9 cellular contexts compared by ENCODE assay signal in genomic region chr22:38310518-38311330, GRCh38. TPM values are rescaled to one million over a fixed set of nuclear protein-coding genes. Genes with fewer than 3 reads are reported as not detected.
A peak's percentile ranks its signal among the peaks of the same experiment; 100 is the strongest.
DNase-seq lines count a peak whose midpoint lies in the region; FAIRE-seq and TF ChIP-seq lines count a peak whose summit lies in the region.
"Had no signal": no experiment of that assay in that cellular context is flagged by ENCODE, and none has a peak within 500 bp of the region (broad histone marks: within the 10 kb centered on the region; RNA-seq: fewer than 3 reads in every experiment).

No MANE protein-coding gene starts in this region.

- H3K9me3 Mint-ChIP-seq in IgD-negative memory B cell = no peaks in the 10 kb centered on the region

- H3K27ac ChIP-seq in adrenal gland = peak overlapping the region in 4 of 5 donors; percentile 47 to 97 (median 72)
- peak overlapping the region; percentile 11 for H3K27ac ChIP-seq in keratinocyte (ENCODE audit: control insufficient read depth, insufficient read depth, low read length)
- H3K27ac ChIP-seq in subcutaneous abdominal adipose tissue (ENCODE audit: low read depth, low read length) = peak overlapping the region; percentile 80
- H3K27ac ChIP-seq in SK-N-SH (ENCODE audit: low read depth in 2 of 2, low read length in 1 of 2) = no peak overlapping the region; a peak in 1 of 4 replicates

- H3K79me2 ChIP-seq in keratinocyte (ENCODE audit: control insufficient read depth, insufficient read depth, low read length) (peaks cover 99% of the 10 kb centered on the region), SK-N-SH (ENCODE audit: insufficient read depth) (peaks cover 98% of the 10 kb centered on the region)

- POLR2A ChIA-PET in SK-N-SH (lab: Yijun Ruan, JAX) = no interaction called here

- intact Hi-C loops in adrenal gland (cut with DNase I) = no loop called here

- peak overlapping the region in 3 of 4 donors; percentile 23 to 81 (median 60) for H3K4me3 Mint-ChIP-seq in IgD-negative memory B cell

- H2AFZ ChIP-seq in keratinocyte (ENCODE audit: control insufficient read depth, low read length) (no peak overlapping the region), SK-N-SH (ENCODE audit: low read depth) (no peak overlapping the region)

- H3K4me2 ChIP-seq in keratinocyte (ENCODE audit: control insufficient read depth, extremely low read depth, insufficient read depth, low read depth, low read length) (no peak overlapping the region), SK-N-SH (no peak overlapping the region)

- CTCF ChIA-PET in SK-N-SH (lab: Yijun Ruan, JAX) = no interaction called here

- H3K27me3 ChIP-seq in adrenal gland (no peaks in the 10 kb centered on the region), keratinocyte (ENCODE audit: control insufficient read depth, extremely low read depth, insufficient read depth, low read length) (no peaks in the 10 kb centered on the region), subcutaneous abdominal adipose tissue (ENCODE audit: control insufficient read depth in 5 of 5, insufficient read depth in 4 of 5, low read length in 5 of 5) (no peaks in the 10 kb centered on the region), SK-N-SH (ENCODE audit: insufficient read depth) (no peaks in the 10 kb centered on the region)

- H3F3A ChIP-seq in SK-N-SH (replicated peaks; ENCODE audit: insufficient read depth) = peaks cover 7% of the 10 kb centered on the region

- dilution Hi-C loops in keratinocyte (cut with MboI; ENCODE audit: extremely low pct_ligation_motif_present, low sequenced_read_pairs) = no loop called here

- H4K20me1 ChIP-seq in keratinocyte (ENCODE audit: control insufficient read depth, extremely low read depth, insufficient read depth, low read length) (peaks cover 62% of the 10 kb centered on the region), SK-N-SH (ENCODE audit: insufficient read depth) (peaks cover 93% of the 10 kb centered on the region)

- H3K9me2 ChIP-seq in SK-N-SH = no peaks in the 10 kb centered on the region

- no peak for TF ChIP-seq EP300 in SK-N-SH (IDR thresholded peaks at IDR 0.05; ENCODE audit: borderline replicate concordance in 1 of 2, low read depth in 1 of 2, low read length in 1 of 2)

- no peaks in the 10 kb centered on the region for H3K9me3 ChIP-seq in adrenal gland (replicated peaks in 1 of 3)
- H3K9me3 ChIP-seq in keratinocyte (ENCODE audit: control insufficient read depth, low read depth, low read length) = no peaks in the 10 kb centered on the region
- no peaks in the 10 kb centered on the region for H3K9me3 ChIP-seq in subcutaneous abdominal adipose tissue (ENCODE audit: control insufficient read depth in 5 of 5, low read length in 5 of 5)
- H3K9me3 ChIP-seq in SK-N-SH = no peaks in the 10 kb centered on the region

- H3K27me3 Mint-ChIP-seq in IgD-negative memory B cell = no peaks in the 10 kb centered on the region

- no peak for TF ChIP-seq CTCF in adrenal gland (IDR thresholded peaks at IDR 0.05)
- no peak for TF ChIP-seq CTCF in keratinocyte (optimal IDR thresholded peaks at IDR 0.05 in 1 of 3, IDR thresholded peaks at IDR 0.05 in 1 of 3, conservative IDR thresholded peaks at IDR 0.05 in 1 of 3; ENCODE audit: extremely low read depth in 1 of 3, insufficient read depth in 2 of 3, low read length in 3 of 3)
- TF ChIP-seq CTCF in SK-N-SH (IDR thresholded peaks at IDR 0.05) = no peak

- no peak for TF ChIP-seq POLR2A in adrenal gland (IDR thresholded peaks at IDR 0.05)

- H3K4me1 Mint-ChIP-seq in IgD-negative memory B cell = peaks cover 57 to 66% (median 60%) of the 10 kb centered on the region in 3 donors

- H3K36me3 Mint-ChIP-seq in IgD-negative memory B cell = no peaks in the 10 kb centered on the region

- DNase-seq in adrenal gland = no peak
- no peak for DNase-seq in keratinocyte (ENCODE audit: low read depth, low spot score)
- no peak for DNase-seq in AML-193 (lab: John Stamatoyannopoulos, UW)
- no peak for DNase-seq in Kasumi-1 (lab: John Stamatoyannopoulos, UW)
- DNase-seq in SK-N-SH = no peak
- DNase-seq: central memory CD4-positive, alpha-beta T cell; T1000 had no signal

- FAIRE-seq in keratinocyte (lab: Jason Lieb, UNC) = no peak

- H3K36me3 ChIP-seq in adrenal gland (replicated peaks in 1 of 2) (peaks cover 0 to 9% of the 10 kb centered on the region in 2 donors), keratinocyte (ENCODE audit: control insufficient read depth in 2 of 2, extremely low read depth in 1 of 2, insufficient read depth in 2 of 2, low read length in 2 of 2) (peaks cover 19 to 63% of the 10 kb centered on the region in 2 experiments), subcutaneous abdominal adipose tissue (ENCODE audit: control insufficient read depth in 5 of 5, insufficient read depth in 5 of 5, low read length in 5 of 5) (peaks cover 0 to 35% (median 29%) of the 10 kb centered on the region in 5 donors), SK-N-SH (replicated peaks in 1 of 2; ENCODE audit: control insufficient read depth in 1 of 2, insufficient read depth in 2 of 2, low read length in 1 of 2) (peaks cover 0 to 3% of the 10 kb centered on the region in 2 experiments)

- H3K4me3 ChIP-seq in adrenal gland (no peak overlapping the region), keratinocyte (ENCODE audit: control insufficient read depth in 2 of 3, extremely low read depth in 1 of 3, insufficient read depth in 2 of 3, low read depth in 1 of 3, low read length in 3 of 3) (no peak overlapping the region), subcutaneous abdominal adipose tissue (ENCODE audit: low read depth in 1 of 5, low read length in 5 of 5) (peak overlapping the region in 4 of 5 donors; percentile 6 to 19 (median 16)), SK-N-SH (ENCODE audit: low read depth in 2 of 2, low read length in 1 of 2) (no peak overlapping the region)

- H3K9me1 ChIP-seq in keratinocyte (ENCODE audit: control insufficient read depth, extremely low read depth, insufficient read depth, low read length) = peaks cover 11% of the 10 kb centered on the region

- 64 to 75% (median 73%) methylated on average over 17 to 18 of the region's 18 CpGs for WGBS in adrenal gland, 4 donors
- WGBS in SK-N-SH (ENCODE audit: low lambda C conversion rate) = 74% methylated on average over 9 of the region's 18 CpGs

- peak overlapping the region; percentile 24 for H3K9ac ChIP-seq in keratinocyte (ENCODE audit: control insufficient read depth, extremely low read depth, insufficient read depth, low read length)
- H3K9ac ChIP-seq in subcutaneous abdominal adipose tissue (ENCODE audit: low read length in 5 of 5) = peak overlapping the region in 2 of 5 donors; percentile 46 to 56
- no peak overlapping the region for H3K9ac ChIP-seq in SK-N-SH

- H3K4me1 ChIP-seq in adrenal gland (replicated peaks in 1 of 2) (peaks cover 35 to 84% of the 10 kb centered on the region in 2 donors), keratinocyte (ENCODE audit: control insufficient read depth, extremely low read depth, insufficient read depth, low read length) (peaks cover 83% of the 10 kb centered on the region), subcutaneous abdominal adipose tissue (ENCODE audit: control insufficient read depth in 5 of 5, insufficient read depth in 5 of 5, low read length in 5 of 5) (peaks cover 31 to 87% (median 82%) of the 10 kb centered on the region in 5 donors), SK-N-SH (ENCODE audit: control insufficient read depth in 1 of 2, insufficient read depth in 2 of 2, low read depth in 1 of 2, low read length in 1 of 2) (peaks cover 21 to 22% of the 10 kb centered on the region in 2 experiments; a peak in 2 of 4 replicates)

- peak overlapping the region; percentile 81 to 100 (median 90) for H3K27ac Mint-ChIP-seq in IgD-negative memory B cell

- TF ChIP-seq RAD21 in SK-N-SH (IDR thresholded peaks at IDR 0.05; ENCODE audit: low read length) = no peak

TF ChIP-seq in SK-N-SH, 30 proteins besides CTCF, POLR2A, EP300 and RAD21 (continues in another document):
- TF ChIP-seq NFIC (IDR thresholded peaks at IDR 0.05; ENCODE audit: borderline replicate concordance) = no peak
- no peak for TF ChIP-seq SMC3 (IDR thresholded peaks at IDR 0.05; ENCODE audit: low read depth, low read length)
- TF ChIP-seq RXRA (IDR thresholded peaks at IDR 0.05; ENCODE audit: borderline replicate concordance, low read depth) = no peak
- TF ChIP-seq FOXM1 (IDR thresholded peaks at IDR 0.05; ENCODE audit: low read depth) = no peak
- TF ChIP-seq RFX5 (IDR thresholded peaks at IDR 0.05; ENCODE audit: low read length) = no peak
- no peak for TF ChIP-seq POLR2AphosphoS5 (IDR thresholded peaks at IDR 0.05; ENCODE audit: low read depth, low read length)
- no peak for TF ChIP-seq FOXJ3 (CRISPR knock-in tag; IDR thresholded peaks at IDR 0.05)
- no peak for TF ChIP-seq RCOR1 (IDR thresholded peaks at IDR 0.05; ENCODE audit: low read length)

RNA-seq across cellular contexts. Expression of gene CSNK1E, which starts 6.5 kb away (rescaled TPM):
- polyA plus RNA-seq in IgD-negative memory B cell = 12.6 TPM
- 100 to 1,000 TPM in 1 of 8 donors, 10 to 100 TPM in 7; 28.4 to 112 (median 73.7) TPM for total RNA-seq in adrenal gland
- 100 to 1,000 TPM in 1 of 3 donors, 10 to 100 TPM in 2; 49.1 to 142 (median 85.2) TPM for polyA plus RNA-seq in adrenal gland
- 168 to 229 TPM (median 198 TPM) in 3 replicates for polyA plus RNA-seq in keratinocyte
- 103 TPM for polyA plus RNA-seq in keratinocyte (2011; ENCODE audit: low read depth)
- polyA plus RNA-seq in keratinocyte (2011; cell fraction: cytosol; rRNA removed) = 156 and 222 TPM in 2 replicates
- 405 and 521 TPM in 2 replicates for polyA plus RNA-seq in keratinocyte (2011; cell fraction: nucleus; rRNA removed)
- polyA plus RNA-seq in keratinocyte (2012; ENCODE audit: low replicate concordance) = 138 and 148 TPM in 2 replicates
- polyA minus RNA-seq in keratinocyte = 186 to 256 TPM (median 187 TPM) in 3 replicates
- 182 TPM for polyA minus RNA-seq in keratinocyte (2011; cell fraction: cytosol; rRNA and poly(A)+ RNA removed)
- 122 and 125 TPM in 2 replicates for polyA minus RNA-seq in keratinocyte (2011; cell fraction: nucleus; rRNA and poly(A)+ RNA removed)
- polyA plus RNA-seq in SK-N-SH (2012; rRNA removed) = 126 and 130 TPM in 2 replicates
- 57.8 and 84.5 TPM in 2 replicates for polyA plus RNA-seq in SK-N-SH (2012; cell fraction: cytosol; rRNA removed)
- polyA plus RNA-seq in SK-N-SH (2012; cell fraction: nucleus; rRNA removed) = 236 and 305 TPM in 2 replicates

RNA-seq across cellular contexts. Expression of gene TMEM184B, which starts 37.9 kb away (rescaled TPM):
- polyA plus RNA-seq in IgD-negative memory B cell (5.9 TPM), adrenal gland (10 to 100 TPM; 17.4 to 27.1 (median 23.1) TPM), keratinocyte (12.8 to 47.3 TPM (median 18.8 TPM) in 3 replicates), SK-N-SH (2012; rRNA removed) (17.4 and 25.3 TPM in 2 replicates)
- 100 to 1,000 TPM in 1 of 8 donors, 10 to 100 TPM in 7; 35.4 to 107 (median 48.9) TPM for total RNA-seq in adrenal gland
- 3.8 TPM for polyA plus RNA-seq in keratinocyte (2011; ENCODE audit: low read depth)
- 25.0 and 37.5 TPM in 2 replicates for polyA plus RNA-seq in keratinocyte (2011; cell fraction: cytosol; rRNA removed)
- 52.2 and 66.1 TPM in 2 replicates for polyA plus RNA-seq in keratinocyte (2011; cell fraction: nucleus; rRNA removed)
- 27.6 and 57.4 TPM in 2 replicates for polyA plus RNA-seq in keratinocyte (2012; ENCODE audit: low replicate concordance)
- 25.2 to 78.0 TPM (median 29.0 TPM) in 3 replicates for polyA minus RNA-seq in keratinocyte
- 72.3 TPM for polyA minus RNA-seq in keratinocyte (2011; cell fraction: cytosol; rRNA and poly(A)+ RNA removed)
- polyA minus RNA-seq in keratinocyte (2011; cell fraction: nucleus; rRNA and poly(A)+ RNA removed) = 35.3 and 44.1 TPM in 2 replicates
- 13.1 and 18.7 TPM in 2 replicates for polyA plus RNA-seq in SK-N-SH (2012; cell fraction: cytosol; rRNA removed)
- polyA plus RNA-seq in SK-N-SH (2012; cell fraction: nucleus; rRNA removed) = 42.9 and 45.0 TPM in 2 replicates

Comparison
In these comparisons a context has a peak if more than half of its experiments do, and no peak if none do; other contexts are left out.
1. H3K27ac ChIP-seq: peak in adrenal gland (4 of 5), keratinocyte (single experiment) and subcutaneous abdominal adipose tissue (single experiment); none in SK-N-SH (0 of 2).
2. H3K4me3 ChIP-seq: peak in subcutaneous abdominal adipose tissue (4 of 5); none in adrenal gland (0 of 4), keratinocyte (0 of 3) and SK-N-SH (0 of 2).